8 cellular contexts compared by ENCODE assay signal in genomic region chr11:95789506-95790122, GRCh38. TPM values are rescaled to one million over a fixed set of nuclear protein-coding genes. Genes with fewer than 3 reads are reported as not detected.
DNase-seq lines count a peak whose midpoint lies in the region; ATAC-seq lines count a peak whose summit lies in the region.

Gene FAM76B (minus strand): TSS chr11:95789782. CDS start chr11:95789478, 304 bp downstream.

- ATAC-seq in GM19372 (IDR thresholded peaks at IDR 0.05; ENCODE audit: low read depth, unreplicated experiment) (peak; percentile 64), HG03558 (IDR thresholded peaks at IDR 0.05; ENCODE audit: extremely low read depth, unreplicated experiment) (peak; percentile 61), left lobe of liver (peak; percentile 76)

- DNase-seq in C1 segment of cervical spinal cord (lab: John Stamatoyannopoulos, UW) (peak; percentile 75 to 97 (median 94)), NCI-H748 treated with DMSO at 0.1 percent for 48 hours (lab: John Stamatoyannopoulos, UW) (peak; percentile 94), dedifferentiated amniotic fluid mesenchymal stem cell (ENCODE audit: extremely low spot score) (peak; percentile 99), left lobe of liver (ENCODE audit: low spot score) (peak; percentile 98)
- DNase-seq in activated CD4-positive, alpha-beta T cell treated with anti-CD3 and anti-CD28 coated beads, Interleukin-2, amount 50 U/mL, for 24 hours (ENCODE audit: low read depth in 1 of 2, low spot score in 1 of 2), result peak; percentile 83 to 93
- DNase-seq in stimulated activated CD4-positive, alpha-beta T cell treated with anti-CD3 and anti-CD28 coated beads, Interleukin-2, amount 100 ng/mL, for 4 hours (ENCODE audit: low read depth), result peak; percentile 92

RNA-seq across cellular contexts. Expression of gene FAM76B, which starts in this region (rescaled TPM):
- total RNA-seq in left lobe of liver, result 20.8 TPM

Comparison
In these comparisons a context has a peak if more than half of its experiments do, and no peak if none do; other contexts are left out.
1. Peak in every context shown above with its lines: DNase-seq and ATAC-seq.